ENCODE assay signal across 14 cellular contexts in the genomic region with DNA sequence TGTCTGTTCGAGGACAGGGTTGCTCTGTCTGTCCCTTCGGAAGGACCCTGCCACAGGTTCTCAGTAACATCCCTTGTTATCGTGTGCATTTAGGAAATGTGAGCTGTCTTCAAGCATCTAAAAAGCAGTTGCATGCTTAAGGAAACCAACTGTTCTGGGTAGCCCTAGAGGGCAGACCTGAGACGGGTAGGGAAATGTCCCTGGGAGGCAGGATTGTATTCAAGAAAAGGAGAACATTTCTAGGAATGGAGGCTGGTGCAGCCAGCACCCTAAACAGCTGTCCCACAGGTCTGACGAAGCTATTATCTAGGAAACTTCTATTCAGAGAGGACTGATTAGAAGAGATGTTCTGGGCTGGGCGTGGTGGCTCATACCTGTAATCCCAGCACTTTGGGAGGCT.
A peak's percentile ranks its signal among the peaks of the same experiment; 100 is the strongest.
DNase-seq lines count a peak whose midpoint lies in the region; ATAC-seq and TF ChIP-seq lines count a peak whose summit lies in the region.
"Had no signal": no experiment of that assay in that cellular context is flagged by ENCODE, and none has a peak within 500 bp of the region (broad histone marks: within the 10 kb centered on the region; RNA-seq: fewer than 3 reads in every experiment).

No MANE protein-coding gene starts in this region.

- no peak overlapping the region for H2BK15ac ChIP-seq in H9 (ENCODE audit: low read depth, low read length)
- H2BK15ac ChIP-seq in mesendoderm (replicated peaks; ENCODE audit: low read depth) = no peak overlapping the region

- intact Hi-C loops in natural killer cell (cut with micrococcal nuclease) (no loop called here), uterus (cut with DNase I; ENCODE audit: low total_unique reads) (no loop called here)

- no peak overlapping the region for H3K4me2 ChIP-seq in H9 (ENCODE audit: insufficient read depth, insufficient read length, low read length)
- H3K4me2 ChIP-seq in Loucy (ENCODE audit: low read depth, low read length, poor library complexity, severe bottlenecking) = no peak overlapping the region
- no peak overlapping the region for H3K4me2 ChIP-seq in mesendoderm (ENCODE audit: low read length)
- H3K4me2 ChIP-seq: A549 had no signal

- CTCF ChIA-PET in WTC11 (lab: Charles Lee) = interaction anchor here (0.5 to 0.6 kb wide), 2 partner anchors 282 to 316 kb away, joined by 3 read pairs; no protein-coding TSS in a partner anchor

- H3K4me3 Mint-ChIP-seq in H9 = no peak overlapping the region
- H3K4me3 Mint-ChIP-seq in WTC11 = no peak overlapping the region
- no peak overlapping the region for H3K4me3 Mint-ChIP-seq in natural killer cell
- H3K4me3 Mint-ChIP-seq: CD4-positive, alpha-beta memory T cell; IgD-negative memory B cell had no signal

- H3K27me3 ChIP-seq in H9 (ENCODE audit: insufficient read depth, low read length) (no peaks in the 10 kb centered on the region), Loucy (ENCODE audit: insufficient read depth, low read length, poor library complexity, severe bottlenecking) (no peaks in the 10 kb centered on the region), mesendoderm (ENCODE audit: insufficient read depth, low read length, poor library complexity) (no peaks in the 10 kb centered on the region), uterus (no peaks in the 10 kb centered on the region)
- H3K27me3 ChIP-seq: BE2C had no signal

- H2BK5ac ChIP-seq in H9 (ENCODE audit: insufficient read length, low read length) (no peak overlapping the region), mesendoderm (ENCODE audit: low read length) (no peak overlapping the region)

- no CpG with 5 or more reads among the region's 6 CpGs for WGBS in H9 (ENCODE audit: extremely low coverage, insufficient read length, low lambda C conversion rate)
- no CpG with 5 or more reads among the region's 6 CpGs for WGBS in mesendoderm (ENCODE audit: extremely low coverage, insufficient coverage, low lambda C conversion rate)

- H4K8ac ChIP-seq in H9 (replicated peaks; ENCODE audit: insufficient read length, low read depth, low read length) (no peak overlapping the region), mesendoderm (ENCODE audit: low read depth, low read length) (no peak overlapping the region)

- H3K23ac ChIP-seq in H9 (ENCODE audit: insufficient read length, low read depth, low read length) = no peak overlapping the region
- H3K23ac ChIP-seq in mesendoderm (ENCODE audit: low read length) = no peak overlapping the region

- H3K4me1 ChIP-seq in H9 (ENCODE audit: insufficient read depth, low read length) (peaks cover 4% of the 10 kb centered on the region; the same call in 1 of the 2 replicates), Loucy (ENCODE audit: insufficient read depth, low read length, poor library complexity, severe bottlenecking) (peaks cover 20% of the 10 kb centered on the region), mesendoderm (ENCODE audit: control insufficient read depth, low read depth, low read length) (peaks cover 7% of the 10 kb centered on the region), uterus (no peaks in the 10 kb centered on the region)
- H3K4me1 ChIP-seq: A549, BE2C had no signal

- H3K9me3 Mint-ChIP-seq in H9 (no peaks in the 10 kb centered on the region), WTC11 (no peaks in the 10 kb centered on the region), natural killer cell (no peaks in the 10 kb centered on the region)
- H3K9me3 Mint-ChIP-seq: CD4-positive, alpha-beta memory T cell had no signal

- no peak overlapping the region for H2AK5ac ChIP-seq in H9 (ENCODE audit: insufficient read length, low read length)
- H2AK5ac ChIP-seq in mesendoderm (ENCODE audit: low read length) = no peak overlapping the region

- H3K27ac ChIP-seq in H9 (ENCODE audit: insufficient read length, low read depth, low read length) (no peak overlapping the region), mesendoderm (ENCODE audit: low read depth, low read length) (no peak overlapping the region), uterus (no peak overlapping the region)
- H3K27ac ChIP-seq: A549, C4-2B had no signal

- POLR2A ChIA-PET in WTC11 (lab: Charles Lee) = no interaction called here

- H3K79me1 ChIP-seq in H9 (ENCODE audit: insufficient read depth, low read depth, low read length, poor library complexity, severe bottlenecking) = no peaks in the 10 kb centered on the region
- no peaks in the 10 kb centered on the region for H3K79me1 ChIP-seq in mesendoderm (ENCODE audit: low read length)

- H3K4me3 ChIP-seq in Loucy (ENCODE audit: low read length, poor library complexity, severe bottlenecking) (no peak overlapping the region), mesendoderm (ENCODE audit: low read length) (no peak overlapping the region), uterus (no peak overlapping the region)
- H3K4me3 ChIP-seq: A549 had no signal

- H3K9ac ChIP-seq in H9 (ENCODE audit: extremely low read depth, insufficient read length, low read length) (no peak overlapping the region), Loucy (ENCODE audit: low read depth, low read length, poor library complexity, severe bottlenecking) (no peak overlapping the region), mesendoderm (ENCODE audit: low read length) (no peak overlapping the region)

- H4K5ac ChIP-seq in H9 (ENCODE audit: insufficient read length, low read depth, low read length) (no peak overlapping the region), mesendoderm (ENCODE audit: low read length) (no peak overlapping the region)

- peaks cover 5% of the 10 kb centered on the region for H3F3A ChIP-seq in Loucy (ENCODE audit: low read depth)

- H2BK120ac ChIP-seq in H9 (ENCODE audit: low read depth, low read length, poor library complexity, severe bottlenecking) = no peak overlapping the region
- no peak overlapping the region for H2BK120ac ChIP-seq in mesendoderm (ENCODE audit: low read depth, low read length)

- no peak overlapping the region; a peak in 1 of 7 replicates for H3K27ac Mint-ChIP-seq in H9
- no peak overlapping the region for H3K27ac Mint-ChIP-seq in WTC11
- no peak overlapping the region for H3K27ac Mint-ChIP-seq in natural killer cell
- H3K27ac Mint-ChIP-seq: IgD-negative memory B cell had no signal

- H3T11ph ChIP-seq in H9 (ENCODE audit: low read length) = no peak overlapping the region

- TF ChIP-seq CTCF in H9 (conservative IDR thresholded peaks at IDR 0.05) = peak; percentile 40; the same call in 2 of the 3 replicates
- TF ChIP-seq CTCF in Loucy (conservative IDR thresholded peaks at IDR 0.05; ENCODE audit: low read length) = 0 out of 2 replicates have a peak, but pooled peaks have one; percentile 25
- TF ChIP-seq CTCF in WTC11 (IDR thresholded peaks at IDR 0.05) = no peak
- TF ChIP-seq CTCF in natural killer cell (IDR thresholded peaks at IDR 0.05) = no peak
- no peak for TF ChIP-seq CTCF in uterus (IDR thresholded peaks at IDR 0.05)

- H3K9me3 ChIP-seq in H9 (ENCODE audit: control insufficient read depth, low read depth, low read length) = no peaks in the 10 kb centered on the region
- no peaks in the 10 kb centered on the region for H3K9me3 ChIP-seq in Loucy (ENCODE audit: insufficient read depth, low read depth, low read length)
- H3K9me3 ChIP-seq in uterus = no peaks in the 10 kb centered on the region
- H3K9me3 ChIP-seq: A549, BE2C had no signal

- no peak overlapping the region for H2BK20ac ChIP-seq in H9 (ENCODE audit: low read depth, low read length, poor library complexity, severe bottlenecking)

- H2AFZ ChIP-seq in H9 (ENCODE audit: low read length) = no peak overlapping the region
- H2AFZ ChIP-seq in Loucy (ENCODE audit: low read length) = no peak overlapping the region

- no peak overlapping the region for H3K4ac ChIP-seq in H9 (ENCODE audit: low read depth, low read length)
- no peak overlapping the region for H3K4ac ChIP-seq in mesendoderm (ENCODE audit: low read depth, low read length)

- no peaks in the 10 kb centered on the region for H3K9me2 ChIP-seq in Loucy (replicated peaks; ENCODE audit: low read depth, low read length)

- no peaks in the 10 kb centered on the region for H3K23me2 ChIP-seq in H9 (ENCODE audit: insufficient read length, low read depth, low read length, poor library complexity, severe bottlenecking)

- H4K20me1 ChIP-seq in H9 (ENCODE audit: control insufficient read depth, insufficient read depth, insufficient read length) (no peaks in the 10 kb centered on the region), Loucy (ENCODE audit: insufficient read depth, low read length, poor library complexity, severe bottlenecking) (no peaks in the 10 kb centered on the region)

- H3K27me3 Mint-ChIP-seq in H9 (ENCODE audit: low read depth) = no peaks in the 10 kb centered on the region
- H3K27me3 Mint-ChIP-seq in WTC11 (ENCODE audit: low read depth) = no peaks in the 10 kb centered on the region
- H3K27me3 Mint-ChIP-seq in natural killer cell (ENCODE audit: low read depth in 2 of 2) = no peaks in the 10 kb centered on the region
- H3K27me3 Mint-ChIP-seq: CD4-positive, alpha-beta memory T cell; IgD-negative memory B cell had no signal

- no peaks in the 10 kb centered on the region for H3K79me2 ChIP-seq in H9 (ENCODE audit: insufficient read depth, low read length)
- H3K79me2 ChIP-seq in Loucy (ENCODE audit: insufficient read depth, low read length) = no peaks in the 10 kb centered on the region
- no peaks in the 10 kb centered on the region for H3K79me2 ChIP-seq in mesendoderm (ENCODE audit: control insufficient read depth, insufficient read depth, low read length)

- ATAC-seq in WTC11 = peak; percentile 63
- ATAC-seq in natural killer cell = no peak

- H3K4me1 Mint-ChIP-seq in H9 (peaks cover 7 to 10% of the 10 kb centered on the region in 2 experiments), WTC11 (peaks cover 13% of the 10 kb centered on the region), natural killer cell (peaks cover 13% of the 10 kb centered on the region in 2 donors)

- no peak for DNase-seq in H9
- no peak for DNase-seq in WTC11 (ENCODE audit: low spot score)
- peak; percentile 54 for DNase-seq in mesendoderm
- no peak for DNase-seq in natural killer cell
- DNase-seq in uterus = no peak
- DNase-seq in NCI-H187 treated with DMSO at 0.1 percent for 48 hours (lab: John Stamatoyannopoulos, UW) = no peak
- DNase-seq: BE2C; CD4-positive, alpha-beta memory T cell; DMS79; EL had no signal

- H3K18ac ChIP-seq in H9 (ENCODE audit: insufficient read length, low read depth, low read length) (no peak overlapping the region), mesendoderm (ENCODE audit: low read length) (no peak overlapping the region)

- H3K56ac ChIP-seq in H9 (ENCODE audit: insufficient read length, low read depth, low read length) = no peak overlapping the region
- no peak overlapping the region for H3K56ac ChIP-seq in mesendoderm (ENCODE audit: low read length)

- H3K36me3 Mint-ChIP-seq in H9 (ENCODE audit: insufficient read depth in 1 of 3, low read depth in 3 of 3) (no peaks in the 10 kb centered on the region), WTC11 (no peaks in the 10 kb centered on the region), natural killer cell (no peaks in the 10 kb centered on the region)
- H3K36me3 Mint-ChIP-seq: CD4-positive, alpha-beta memory T cell; IgD-negative memory B cell had no signal

- no peak overlapping the region for H4K91ac ChIP-seq in H9 (ENCODE audit: insufficient read length, low read depth, low read length)

- no peak overlapping the region for H2BK12ac ChIP-seq in H9 (ENCODE audit: insufficient read length, low read depth, low read length)

- no peak overlapping the region for H3K14ac ChIP-seq in H9 (ENCODE audit: insufficient read depth, low read length)

- no peak for TF ChIP-seq POLR2A in uterus (IDR thresholded peaks at IDR 0.05)

- no peaks in the 10 kb centered on the region for H3K36me3 ChIP-seq in Loucy (ENCODE audit: insufficient read depth, low read length)
- H3K36me3 ChIP-seq in mesendoderm (ENCODE audit: control insufficient read depth, insufficient read depth, low read length) = no peaks in the 10 kb centered on the region
- H3K36me3 ChIP-seq in uterus = no peaks in the 10 kb centered on the region
- H3K36me3 ChIP-seq: BE2C had no signal

Comparison
In these comparisons a context has a peak if more than half of its experiments do, and no peak if none do; other contexts are left out.
1. CTCF ChIP-seq: peak in H9 (single experiment) and Loucy (single experiment); none in WTC11 (single experiment), natural killer cell (single experiment) and uterus (0 of 4).